ENCODE assay signal across 23 cellular contexts in the genomic region with DNA sequence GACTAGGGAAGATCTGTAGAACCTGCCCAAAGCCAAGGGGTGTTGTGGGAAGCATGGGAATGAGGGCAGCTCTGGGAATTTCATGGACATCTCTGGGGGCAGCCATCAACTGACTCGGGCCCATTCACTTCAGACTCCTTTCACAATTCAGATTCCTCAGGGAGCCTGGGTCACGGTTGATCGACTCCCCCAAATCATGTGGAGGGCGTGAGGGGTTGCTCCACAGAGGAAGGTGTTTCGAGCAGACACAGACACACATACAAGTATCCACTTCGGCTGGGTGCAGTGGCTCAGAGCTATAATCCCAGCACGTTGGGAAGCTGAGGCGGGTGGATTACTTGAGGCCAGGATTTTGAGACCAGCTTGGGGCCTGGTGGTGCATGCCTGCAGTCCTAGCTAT. TPM values are rescaled to one million over a fixed set of nuclear protein-coding genes. Genes with fewer than 3 reads are reported as not detected.
"Had no signal": no experiment of that assay in that cellular context is flagged by ENCODE, and none has a peak within 500 bp of the region (broad histone marks: within the 10 kb centered on the region; RNA-seq: fewer than 3 reads in every experiment).

No MANE protein-coding gene starts in this region.

- H3K4me3 ChIP-seq: dorsolateral prefrontal cortex, tibial nerve had no signal

- H3K9me3 Mint-ChIP-seq: brain, WTC11 had no signal

- ATAC-seq: stimulated activated naive CD8-positive, alpha-beta T cell treated with anti-CD3 and anti-CD28 coated beads, Interleukin-15, Interleukin-2, amounts not matched to agents 100 U/mL and 50 U/mL, for 24 hours; WTC11 had no signal

- H3K27me3 ChIP-seq: dorsolateral prefrontal cortex, tibial nerve had no signal

- H3K4me1 Mint-ChIP-seq: brain had no signal

- H3K4me3 Mint-ChIP-seq: brain, WTC11 had no signal

- H3K9me3 ChIP-seq: tibial nerve had no signal

- DNase-seq: activated CD4-positive, alpha-beta T cell treated with anti-CD3 and anti-CD28 coated beads for 4 hours; activated CD8-positive, alpha-beta memory T cell treated with anti-CD3 and anti-CD28 coated beads for 24 hours; activated naive CD4-positive, alpha-beta T cell; central memory CD4-positive, alpha-beta T cell; dorsolateral prefrontal cortex; foreskin fibroblast; midbrain; retina; stimulated activated CD4-positive, alpha-beta T cell treated with anti-CD3 and anti-CD28 coated beads, Interleukin-12 subunit alpha, Interleukin-12 subunit beta, amount 100 ng/mL, for 4 hours; stimulated activated CD4-positive, alpha-beta T cell treated with anti-CD3 and anti-CD28 coated beads, Interleukin-1b, Interleukin-23, amount 100 ng/mL, for 48 hours; stimulated activated CD8-positive, alpha-beta memory T cell treated with anti-CD3 and anti-CD28 coated beads, Interleukin-4, amount 100 ng/mL, for 48 hours; stimulated activated naive CD8-positive, alpha-beta T cell treated with anti-CD3 and anti-CD28 coated beads, Interleukin-15, Interleukin-2, amounts not matched to agents 100 U/mL and 50 U/mL, for 24 hours; substantia nigra had no signal

- H3K27ac ChIP-seq: epithelial cell of prostate, tibial nerve had no signal

RNA-seq across cellular contexts. Expression of a gene that starts 57.2 kb away (rescaled TPM):
- total RNA-seq: lung microvascular endothelial cell, myocyte, omental fat pad, posterior vena cava, tibial nerve, WTC11 had no signal
- polyA plus RNA-seq: keratinocyte, neural cell had no signal
